ENCODE assay signal across 18 cellular contexts in genomic region chr14:104322531-104323466, GRCh38.
A peak's percentile ranks its signal among the peaks of the same experiment; 100 is the strongest.
DNase-seq lines count a peak whose midpoint lies in the region; ATAC-seq and TF ChIP-seq lines count a peak whose summit lies in the region.
"Had no signal": no experiment of that assay in that cellular context is flagged by ENCODE, and none has a peak within 500 bp of the region (broad histone marks: within the 10 kb centered on the region; RNA-seq: fewer than 3 reads in every experiment).

No MANE protein-coding gene starts in this region.

- no peak overlapping the region for H3K27ac ChIP-seq in RWPE2 (ENCODE audit: poor library complexity, severe bottlenecking)
- H3K27ac ChIP-seq: adrenal gland, hepatocyte, HL-60, neutrophil had no signal

- TF ChIP-seq CTCF in RWPE2 (IDR thresholded peaks at IDR 0.05; ENCODE audit: poor library complexity, severe bottlenecking) (no peak), mucosa of descending colon (IDR thresholded peaks at IDR 0.05) (no peak), lower leg skin (IDR thresholded peaks at IDR 0.05) (no peak)

- WGBS in lower leg skin, 2 donors: 73 to 75% methylated on average over 31 of the region's 31 CpGs

- no peak for ATAC-seq in RWPE2 (ENCODE audit: low read depth)
- ATAC-seq in mucosa of descending colon: peak; percentile 83
- ATAC-seq in HG02623 (IDR thresholded peaks at IDR 0.05; ENCODE audit: unreplicated experiment): no peak
- ATAC-seq: activated CD4-positive, CD25-positive, alpha-beta regulatory T cell treated with anti-CD3 and anti-CD28 coated beads, Interleukin-2, amount 50 U/mL, for 24 hours; activated T-helper 17 cell treated with anti-CD3 and anti-CD28 coated beads, Interleukin-2, amount 50 U/mL, for 72 hours; K562; right cardiac atrium had no signal

- no peak for TF ChIP-seq POLR2A in lower leg skin (IDR thresholded peaks at IDR 0.05)

- no peaks in the 10 kb centered on the region for H3K9me3 ChIP-seq in RWPE2 (ENCODE audit: severe bottlenecking)
- no peaks in the 10 kb centered on the region for H3K9me3 ChIP-seq in mucosa of descending colon
- H3K9me3 ChIP-seq: adrenal gland, neutrophil had no signal

- intact Hi-C loops in mucosa of descending colon (cut with DNase I, micrococcal nuclease) (no loop called here), lower leg skin (cut with DNase I; ENCODE audit: low total_unique reads) (loop anchor here (5.0 kb wide), 1 partner anchor 180 kb away; no protein-coding TSS in a partner anchor)

- peaks cover 54% of the 10 kb centered on the region for H3K27me3 ChIP-seq in RWPE2 (ENCODE audit: insufficient read depth, poor library complexity, severe bottlenecking)
- H3K27me3 ChIP-seq: hepatocyte had no signal

- DNase-seq in A172 (ENCODE audit: low spot score): peak; percentile 4
- peak; percentile 24 for DNase-seq in H4 (ENCODE audit: low spot score)
- DNase-seq in RWPE2 (ENCODE audit: low spot score): peak; percentile 52
- DNase-seq in mucosa of descending colon: peak in 2 of 3 donors; percentile 38 to 39
- DNase-seq in HuH-7.5 (ENCODE audit: low spot score): no peak
- no peak for DNase-seq in NCI-H1694 (lab: John Stamatoyannopoulos, UW)
- DNase-seq in lower leg skin (ENCODE audit: low spot score in 2 of 2): no peak
- DNase-seq: effector CD4-positive, alpha-beta T cell; stimulated activated CD4-positive, alpha-beta T cell treated with anti-CD3 and anti-CD28 coated beads, Interleukin-2, amount 100 ng/mL, for 24 hours had no signal

- H3K4me3 ChIP-seq in RWPE2 (ENCODE audit: severe bottlenecking) (no peak overlapping the region), mucosa of descending colon (no peak overlapping the region), lower leg skin (ENCODE audit: low read depth, poor library complexity, severe bottlenecking) (no peak overlapping the region)
- H3K4me3 ChIP-seq: adrenal gland, hepatocyte, K562 had no signal

- no peaks in the 10 kb centered on the region for H3K36me3 ChIP-seq in RWPE2 (ENCODE audit: low read depth)
- H3K36me3 ChIP-seq in mucosa of descending colon (ENCODE audit: low read depth): no peaks in the 10 kb centered on the region
- H3K36me3 ChIP-seq: adrenal gland, neutrophil had no signal

- H3K4me1 ChIP-seq in RWPE2 (ENCODE audit: insufficient read depth, poor library complexity, severe bottlenecking) (no peaks in the 10 kb centered on the region), mucosa of descending colon (ENCODE audit: low read depth) (peaks cover 10% of the 10 kb centered on the region)
- H3K4me1 ChIP-seq: adrenal gland had no signal

Comparison
In these comparisons a context has a peak if more than half of its experiments do, and no peak if none do; other contexts are left out.
1. DNase-seq: peak in A172 (single experiment), H4 (single experiment), RWPE2 (single experiment) and mucosa of descending colon (2 of 3); none in HuH-7.5 (single experiment), NCI-H1694 (single experiment) and lower leg skin (0 of 2).